ENCODE assay signal across 18 cellular contexts in genomic region chrX:14964500-14964899, GRCh38.
DNase-seq lines count a peak whose midpoint lies in the region; ATAC-seq, FAIRE-seq and TF ChIP-seq lines count a peak whose summit lies in the region.
"Had no signal": no experiment of that assay in that cellular context is flagged by ENCODE, and none has a peak within 500 bp of the region (broad histone marks: within the 10 kb centered on the region; RNA-seq: fewer than 3 reads in every experiment).

No MANE protein-coding gene starts in this region.

- no peaks in the 10 kb centered on the region for H4K20me1 ChIP-seq in keratinocyte (ENCODE audit: control insufficient read depth, extremely low read depth, insufficient read depth, low read length)

- H3K27ac ChIP-seq in brain microvascular endothelial cell (no peak overlapping the region), keratinocyte (ENCODE audit: control insufficient read depth, insufficient read depth, low read length) (peak overlapping the region; percentile 65)
- H3K27ac ChIP-seq: left lung had no signal

- H3K9me3 Mint-ChIP-seq in Calu3 (ENCODE audit: low read depth, unreplicated experiment) = no peaks in the 10 kb centered on the region
- H3K9me3 Mint-ChIP-seq: activated B cell treated with CpG ODN at 0.5 μM for 24 hours; CD4-positive, CD25-positive, alpha-beta regulatory T cell; natural killer cell treated with Interleukin-12 subunit alpha and Interleukin-12 subunit beta and Interleukin-15 and Interleukin-18, amount 100 ng/mL, for 72 hours had no signal

- H3K36me3 ChIP-seq in brain microvascular endothelial cell (replicated peaks) (no peaks in the 10 kb centered on the region), keratinocyte (ENCODE audit: control insufficient read depth in 2 of 2, extremely low read depth in 1 of 2, insufficient read depth in 2 of 2, low read length in 2 of 2) (no peaks in the 10 kb centered on the region)
- H3K36me3 ChIP-seq: left lung had no signal

- dilution Hi-C loops in keratinocyte (cut with MboI; ENCODE audit: extremely low pct_ligation_motif_present, low sequenced_read_pairs) = no loop called here

- H3K9me3 ChIP-seq in keratinocyte (ENCODE audit: control insufficient read depth, low read depth, low read length) = no peaks in the 10 kb centered on the region
- H3K9me3 ChIP-seq: left lung had no signal

- peaks cover 9% of the 10 kb centered on the region for H3K4me1 Mint-ChIP-seq in Calu3 (ENCODE audit: low read depth, unreplicated experiment)
- H3K4me1 Mint-ChIP-seq: activated B cell treated with CpG ODN at 0.5 μM for 24 hours; CD4-positive, CD25-positive, alpha-beta regulatory T cell had no signal

- no peak for DNase-seq in Calu3
- DNase-seq in LHCN-M2 (ENCODE audit: low read depth) = peak; percentile 40
- DNase-seq in brain microvascular endothelial cell = peak; percentile 13
- DNase-seq in keratinocyte (ENCODE audit: low read depth, low spot score) = no peak
- DNase-seq in activated CD4-positive, alpha-beta T cell treated with anti-CD3 and anti-CD28 coated beads, Interleukin-2, amount 50 U/mL, for 4 hours = no peak
- DNase-seq: activated B cell treated with CpG ODN at 0.5 μM for 24 hours; activated naive CD4-positive, alpha-beta T cell treated with Interleukin-2 at 50 U/mL for 16 hours; CD4-positive, CD25-positive, alpha-beta regulatory T cell; central memory CD4-positive, alpha-beta T cell; KG1; left lung; NCI-H146; stimulated activated CD4-positive, alpha-beta T cell treated with anti-CD3 and anti-CD28 coated beads, Interleukin-2, amount 100 ng/mL, for 24 hours; stimulated activated CD8-positive, alpha-beta memory T cell treated with anti-CD3 and anti-CD28 coated beads, Interleukin-4, amount 100 ng/mL, for 48 hours had no signal

- TF ChIP-seq CTCF in Calu3 (IDR thresholded peaks at IDR 0.05; ENCODE audit: unreplicated experiment) = no peak
- peak; percentile 22 for TF ChIP-seq CTCF in brain microvascular endothelial cell (IDR thresholded peaks at IDR 0.05; ENCODE audit: low read depth, low read length, missing control alignments)
- peak in 2 of 3 experiments; percentile 18 to 39 for TF ChIP-seq CTCF in keratinocyte (optimal IDR thresholded peaks at IDR 0.05 in 1 of 3, IDR thresholded peaks at IDR 0.05 in 1 of 3, conservative IDR thresholded peaks at IDR 0.05 in 1 of 3; ENCODE audit: extremely low read depth in 1 of 3, insufficient read depth in 2 of 3, low read length in 3 of 3)

- H3K4me1 ChIP-seq in keratinocyte (ENCODE audit: control insufficient read depth, extremely low read depth, insufficient read depth, low read length) = peaks cover 12% of the 10 kb centered on the region
- H3K4me1 ChIP-seq: left lung had no signal

- H3K36me3 Mint-ChIP-seq in Calu3 (ENCODE audit: insufficient read depth, unreplicated experiment) = no peaks in the 10 kb centered on the region
- H3K36me3 Mint-ChIP-seq: CD4-positive, CD25-positive, alpha-beta regulatory T cell; natural killer cell treated with Interleukin-12 subunit alpha and Interleukin-12 subunit beta and Interleukin-15 and Interleukin-18, amount 100 ng/mL, for 72 hours had no signal

- H3K27me3 ChIP-seq in brain microvascular endothelial cell (replicated peaks) = no peaks in the 10 kb centered on the region
- H3K27me3 ChIP-seq in keratinocyte (ENCODE audit: control insufficient read depth, extremely low read depth, insufficient read depth, low read length) = no peaks in the 10 kb centered on the region
- H3K27me3 ChIP-seq: left lung had no signal

- no peaks in the 10 kb centered on the region for H3K9me1 ChIP-seq in keratinocyte (ENCODE audit: control insufficient read depth, extremely low read depth, insufficient read depth, low read length)

- H3K27ac Mint-ChIP-seq in Calu3 (ENCODE audit: unreplicated experiment) = peak overlapping the region; percentile 66
- H3K27ac Mint-ChIP-seq: activated B cell treated with CpG ODN at 0.5 μM for 24 hours; CD4-positive, CD25-positive, alpha-beta regulatory T cell; natural killer cell treated with Interleukin-12 subunit alpha and Interleukin-12 subunit beta and Interleukin-15 and Interleukin-18, amount 100 ng/mL, for 72 hours had no signal

- no peak overlapping the region for H3K4me2 ChIP-seq in keratinocyte (ENCODE audit: control insufficient read depth, extremely low read depth, insufficient read depth, low read depth, low read length)

- no peak overlapping the region for H3K4me3 Mint-ChIP-seq in Calu3 (ENCODE audit: low read depth, unreplicated experiment)
- H3K4me3 Mint-ChIP-seq: activated B cell treated with CpG ODN at 0.5 μM for 24 hours; natural killer cell treated with Interleukin-12 subunit alpha and Interleukin-12 subunit beta and Interleukin-15 and Interleukin-18, amount 100 ng/mL, for 72 hours had no signal

- ATAC-seq in HG03469 (IDR thresholded peaks at IDR 0.05; ENCODE audit: unreplicated experiment) = no peak
- no peak for ATAC-seq in HG02870 (IDR thresholded peaks at IDR 0.05; ENCODE audit: unreplicated experiment)
- ATAC-seq in GM21423 (IDR thresholded peaks at IDR 0.05; ENCODE audit: unreplicated experiment) = no peak
- ATAC-seq: left lung; natural killer cell treated with Interleukin-12 subunit alpha and Interleukin-12 subunit beta and Interleukin-15 and Interleukin-18, amount 100 ng/mL, for 72 hours had no signal

- in situ Hi-C loops in brain microvascular endothelial cell (cut with HindIII; ENCODE audit: low pct_ligation_motif_present, low sequenced_read_pairs) = no loop called here

- no peak overlapping the region for H2AFZ ChIP-seq in keratinocyte (ENCODE audit: control insufficient read depth, low read length)

- BruUV-seq in Calu3 (replicated peaks; lab: Mats Ljungman, UMichigan) = no TSS peak

- H3K4me3 ChIP-seq in brain microvascular endothelial cell (ENCODE audit: low read depth, low read length) (no peak overlapping the region), keratinocyte (ENCODE audit: control insufficient read depth in 2 of 3, extremely low read depth in 1 of 3, insufficient read depth in 2 of 3, low read depth in 1 of 3, low read length in 3 of 3) (no peak overlapping the region)
- H3K4me3 ChIP-seq: left lung had no signal

- H3K79me2 ChIP-seq in keratinocyte (ENCODE audit: control insufficient read depth, insufficient read depth, low read length) = no peaks in the 10 kb centered on the region

- intact Hi-C loops in Calu3 (cut with micrococcal nuclease; ENCODE audit: unreplicated experiment) = loop anchor here (10.0 kb wide), 1 partner anchor 180 kb away; no protein-coding TSS in a partner anchor

- CTCF ChIA-PET in Calu3 (lab: Charles Lee) = interaction anchor here (1.3 kb wide), 1 partner anchor 278 kb away, joined by 3 read pairs; no protein-coding TSS in a partner anchor

- no peak overlapping the region for H3K9ac ChIP-seq in keratinocyte (ENCODE audit: control insufficient read depth, extremely low read depth, insufficient read depth, low read length)

- no peaks in the 10 kb centered on the region for H3K27me3 Mint-ChIP-seq in Calu3 (ENCODE audit: unreplicated experiment)
- H3K27me3 Mint-ChIP-seq: activated B cell treated with CpG ODN at 0.5 μM for 24 hours had no signal

- FAIRE-seq in keratinocyte (lab: Jason Lieb, UNC) = peak; percentile 58

Comparison
In these comparisons a context has a peak if more than half of its experiments do, and no peak if none do; other contexts are left out.
1. DNase-seq: peak in LHCN-M2 (single experiment) and brain microvascular endothelial cell (single experiment); none in Calu3 (single experiment), keratinocyte (single experiment) and activated CD4-positive, alpha-beta T cell treated with anti-CD3 and anti-CD28 coated beads, Interleukin-2, amount 50 U/mL, for 4 hours (0 of 2).